ENCODE assay signal across 18 cellular contexts in genomic region chr6:3740551-3741476, GRCh38. TPM values are rescaled to one million over a fixed set of nuclear protein-coding genes. Genes with fewer than 3 reads are reported as not detected.
DNase-seq lines count a peak whose midpoint lies in the region; ATAC-seq and TF ChIP-seq lines count a peak whose summit lies in the region.
"Had no signal": no experiment of that assay in that cellular context is flagged by ENCODE, and none has a peak within 500 bp of the region (broad histone marks: within the 10 kb centered on the region; RNA-seq: fewer than 3 reads in every experiment).

No MANE protein-coding gene starts in this region.

- H3K36me3 ChIP-seq in psoas muscle (ENCODE audit: insufficient read depth in 1 of 2, low read depth in 1 of 2) (peaks cover 6 to 23% of the 10 kb centered on the region in 2 donors), OCI-LY7 (ENCODE audit: insufficient read depth, low read length) (no peaks in the 10 kb centered on the region)
- H3K36me3 ChIP-seq: HAP-1 had no signal

- H3K79me2 ChIP-seq in OCI-LY7 (ENCODE audit: insufficient read depth, low read depth, low read length), result no peaks in the 10 kb centered on the region

- TF ChIP-seq CTCF in LNCaP clone FGC (IDR thresholded peaks at IDR 0.05; ENCODE audit: control insufficient read depth, extremely low read depth, insufficient read depth) (no peak), psoas muscle (IDR thresholded peaks at IDR 0.05) (no peak), OCI-LY7 (conservative IDR thresholded peaks at IDR 0.05; ENCODE audit: low read length) (no peak)

- no peak overlapping the region for H2AFZ ChIP-seq in OCI-LY7 (ENCODE audit: low read length)

- DNase-seq in COR-L47 (lab: John Stamatoyannopoulos, UW) (peak; percentile 20), LNCaP clone FGC (ENCODE audit: low read depth) (peak; percentile 67), dermis blood vessel endothelial cell (peak; percentile 50), psoas muscle (no peak), OCI-LY7 (ENCODE audit: low spot score) (no peak), retina (no peak)
- DNase-seq: activated CD4-positive, alpha-beta T cell treated with anti-CD3 and anti-CD28 coated beads for 48 hours; activated naive CD4-positive, alpha-beta T cell treated with anti-CD3 and anti-CD28 coated beads, Interleukin-2, amount 50 U/mL, for 16 hours; activated T-cell treated with anti-CD3 and anti-CD28 coated beads for 4 hours; effector memory CD4-positive, alpha-beta T cell; mammary epithelial cell; NCI-H2171 treated with DMSO at 0.1 percent for 48 hours; nephron progenitor cell; T1000 had no signal

- H3K9me2 ChIP-seq in OCI-LY7 (ENCODE audit: insufficient read depth, low read length), result no peaks in the 10 kb centered on the region

- H3K4me1 ChIP-seq in psoas muscle, result peaks cover 57% of the 10 kb centered on the region
- peaks cover 8% of the 10 kb centered on the region for H3K4me1 ChIP-seq in OCI-LY7 (ENCODE audit: insufficient read depth, low read length, poor library complexity, severe bottlenecking)

- H3K27me3 ChIP-seq in psoas muscle (ENCODE audit: insufficient read depth in 3 of 3, low read length in 2 of 3), result no peaks in the 10 kb centered on the region

- H3K4me2 ChIP-seq in OCI-LY7 (ENCODE audit: low read length), result no peak overlapping the region

- no TSS peak for BruUV-seq in OCI-LY7 (replicated peaks; lab: Mats Ljungman, UMichigan)

- no peaks in the 10 kb centered on the region for H4K20me1 ChIP-seq in OCI-LY7 (ENCODE audit: insufficient read depth, low read length)

- no peaks in the 10 kb centered on the region for H3K9me3 ChIP-seq in psoas muscle
- no peaks in the 10 kb centered on the region for H3K9me3 ChIP-seq in OCI-LY7 (ENCODE audit: low read length)
- H3K9me3 ChIP-seq: HAP-1 had no signal

- WGBS in psoas muscle, 3 donors, result 41 to 53% (median 50%) methylated on average over 16 of the region's 16 CpGs

- H3K4me3 ChIP-seq in LNCaP clone FGC (ENCODE audit: low read depth, low read length), result peak overlapping the region; percentile 7; the same call in 1 of the 2 replicates
- H3K4me3 ChIP-seq in psoas muscle, result no peak overlapping the region
- H3K4me3 ChIP-seq in OCI-LY7 (ENCODE audit: low read depth, low read length, poor library complexity, severe bottlenecking), result no peak overlapping the region
- H3K4me3 ChIP-seq: HAP-1 had no signal

- CTCF ChIA-PET in OCI-LY7 (lab: Charles Lee; ENCODE audit: unreplicated experiment), result no interaction called here

- intact Hi-C loops in psoas muscle (cut with DNase I) (loop anchor here (5.0 to 10.0 kb wide), 5 partner anchors 191 to 394 kb away; partner anchors contain the start of gene ECI2 (in 1 of the 2)), OCI-LY7 (cut with micrococcal nuclease; ENCODE audit: unreplicated experiment) (loop anchor here (5.0 kb wide), 1 partner anchor 236 kb away; no protein-coding TSS in a partner anchor)

- H3K27ac ChIP-seq in psoas muscle (peak overlapping the region; percentile 91), OCI-LY7 (ENCODE audit: low read depth, low read length, poor library complexity, severe bottlenecking) (no peak overlapping the region)

- POLR2A ChIA-PET in OCI-LY7 (lab: Charles Lee), result no interaction called here

- ATAC-seq in psoas muscle (peak; percentile 26 to 72 (median 36)), HG02973 (IDR thresholded peaks at IDR 0.05; ENCODE audit: unreplicated experiment) (no peak), HG03039 (IDR thresholded peaks at IDR 0.05; ENCODE audit: unreplicated experiment) (no peak)
- ATAC-seq: right cardiac atrium had no signal

RNA-seq across cellular contexts. Expression of gene PXDC1, which starts 10.7 kb away (rescaled TPM):
- total RNA-seq in dermis blood vessel endothelial cell (61.5 and 135 TPM in 2 replicates), psoas muscle (10 to 100 TPM in 3 of 4 donors, 1 to 10 TPM in 1; 9.8 to 28.1 (median 17.0) TPM), OCI-LY7 (2022) (not detected in 2 replicates)
- 10 to 100 TPM; 12.2 to 32.0 (median 24.3) TPM for polyA plus RNA-seq in psoas muscle
- not detected in 2 replicates for total RNA-seq in OCI-LY7 (2014; rRNA removed; shearing (Covaris generic))

Comparison
In these comparisons a context has a peak if more than half of its experiments do, and no peak if none do; other contexts are left out.
1. DNase-seq: peak in COR-L47 (single experiment), LNCaP clone FGC (single experiment) and dermis blood vessel endothelial cell (single experiment); none in psoas muscle (0 of 2), OCI-LY7 (single experiment) and retina (single experiment).
2. ATAC-seq: peak in psoas muscle (4 of 4); none in HG02973 (single experiment) and HG03039 (single experiment).
3. RNA of gene PXDC1, which starts 10.7 kb away (total RNA-seq): 61.5 to 135 TPM in dermis blood vessel endothelial cell and 9.8 to 28.1 TPM in psoas muscle; not detected in OCI-LY7; every median in the first group is over 10 times any median in the second.